In genomic region chr9:113590991-113591898, GRCh38 we compare ENCODE assay signal across 8 cellular contexts.
A peak's percentile ranks its signal among the peaks of the same experiment; 100 is the strongest.
DNase-seq lines count a peak whose midpoint lies in the region; ATAC-seq, FAIRE-seq and TF ChIP-seq lines count a peak whose summit lies in the region.

No MANE protein-coding gene starts in this region.

- peaks cover 21% of the 10 kb centered on the region for H3K4me1 ChIP-seq in A549
- H3K4me1 ChIP-seq in mucosa of stomach (ENCODE audit: control insufficient read depth, insufficient read depth, low read length): peaks cover 32% of the 10 kb centered on the region
- H3K4me1 ChIP-seq in stomach: peaks cover 45 to 93% (median 80%) of the 10 kb centered on the region in 4 donors

- DNase-seq in A549 (ENCODE audit: low read depth in 1 of 2, low spot score in 1 of 2) (peak; percentile 72 to 77), GM12891 (ENCODE audit: insufficient read length, low spot score) (peak; percentile 76), NCI-H82 treated with DMSO at 0.1 percent for 48 hours (lab: John Stamatoyannopoulos, UW; ENCODE audit: unreplicated experiment) (peak; percentile 52), epithelial cell of prostate (ENCODE audit: low read depth, low spot score) (no peak), stomach (peak; percentile 88)
- DNase-seq in activated CD8-positive, alpha-beta T cell treated with anti-CD3 and anti-CD28 coated beads for 36 hours: peak; percentile 86

- no peak for TF ChIP-seq EP300 in A549 (IDR thresholded peaks at IDR 0.05)
- TF ChIP-seq EP300 in stomach (IDR thresholded peaks at IDR 0.05): no peak

- peaks cover 28% of the 10 kb centered on the region for H3K36me3 Mint-ChIP-seq in activated CD8-positive, alpha-beta T cell treated with anti-CD3 and anti-CD28 coated beads for 36 hours (ENCODE audit: low read depth)

- ATAC-seq in A549 (peak; percentile 57 to 68), HG03135 (IDR thresholded peaks at IDR 0.05; ENCODE audit: unreplicated experiment) (peak; percentile 41)
- peak; percentile 77 for ATAC-seq in activated CD8-positive, alpha-beta T cell treated with anti-CD3 and anti-CD28 coated beads for 36 hours

- H3K4me3 Mint-ChIP-seq in activated CD8-positive, alpha-beta T cell treated with anti-CD3 and anti-CD28 coated beads for 36 hours: no peak overlapping the region

- H3K36me3 ChIP-seq in mucosa of stomach (ENCODE audit: control insufficient read depth, insufficient read depth, low read length): no peaks in the 10 kb centered on the region
- H3K36me3 ChIP-seq in stomach: peaks cover 6 to 21% (median 16%) of the 10 kb centered on the region in 4 donors

- H3K9me3 ChIP-seq in A549 (no peaks in the 10 kb centered on the region), mucosa of stomach (ENCODE audit: control insufficient read depth, low read length) (no peaks in the 10 kb centered on the region), stomach (no peaks in the 10 kb centered on the region)

- H3K27ac ChIP-seq in A549: peak overlapping the region; percentile 28 to 53; a peak in 4 of 6 replicates
- peak overlapping the region; percentile 58 for H3K27ac ChIP-seq in epithelial cell of prostate
- peak overlapping the region in 4 of 5 donors; percentile 24 to 57 (median 40) for H3K27ac ChIP-seq in stomach

- CTCF ChIA-PET in A549 (lab: Yijun Ruan, JAX): interaction anchor here (0.6 to 31.8 kb wide), 56 partner anchors 13 to 316 kb away, joined by 3 to 1349 read pairs (median 5); partner anchors contain the start of genes ALAD, C9orf43, CDC26 and HDHD3
- CTCF ChIA-PET in activated CD8-positive, alpha-beta T cell treated with anti-CD3 and anti-CD28 coated beads for 36 hours (lab: Charles Lee): interaction anchor here (0.6 to 27.7 kb wide), 33 partner anchors 9 to 199 kb away, joined by 3 to 621 read pairs (median 5); partner anchors contain the start of gene ALAD

- H3K27me3 ChIP-seq in mucosa of stomach (ENCODE audit: control insufficient read depth, insufficient read depth, low read length) (no peaks in the 10 kb centered on the region), stomach (no peaks in the 10 kb centered on the region)

- TF ChIP-seq POLR2A in A549 (IDR thresholded peaks at IDR 0.05; ENCODE audit: low read length) (no peak), GM12891 (IDR thresholded peaks at IDR 0.05; ENCODE audit: low read depth, low read length) (no peak; the same call in 1 of the 2 replicates), stomach (IDR thresholded peaks at IDR 0.05) (no peak)

- H3K27ac Mint-ChIP-seq in activated CD8-positive, alpha-beta T cell treated with anti-CD3 and anti-CD28 coated beads for 36 hours: peak overlapping the region; percentile 33

- H3K4me2 ChIP-seq in A549: no peak overlapping the region

- peaks cover 40% of the 10 kb centered on the region for H3K4me1 Mint-ChIP-seq in activated CD8-positive, alpha-beta T cell treated with anti-CD3 and anti-CD28 coated beads for 36 hours (ENCODE audit: low read depth)

- H3K9me3 Mint-ChIP-seq in activated CD8-positive, alpha-beta T cell treated with anti-CD3 and anti-CD28 coated beads for 36 hours: no peaks in the 10 kb centered on the region

- TF ChIP-seq CTCF in A549 (IDR thresholded peaks at IDR 0.05) (peak; percentile 96), stomach (IDR thresholded peaks at IDR 0.05) (peak in 6 of 7 experiments; percentile 6 to 92 (median 88))
- peak; percentile 88 for TF ChIP-seq CTCF in activated CD8-positive, alpha-beta T cell treated with anti-CD3 and anti-CD28 coated beads for 36 hours (IDR thresholded peaks at IDR 0.05)

- no peaks in the 10 kb centered on the region for H3K27me3 Mint-ChIP-seq in activated CD8-positive, alpha-beta T cell treated with anti-CD3 and anti-CD28 coated beads for 36 hours

- POLR2A ChIA-PET in A549 (lab: Yijun Ruan, JAX): interaction anchor here (0.6 to 1.1 kb wide), 3 partner anchors 64 to 356 kb away, joined by 3 to 5 read pairs (median 3); no protein-coding TSS in a partner anchor
- POLR2A ChIA-PET in activated CD8-positive, alpha-beta T cell treated with anti-CD3 and anti-CD28 coated beads for 36 hours (lab: Charles Lee): interaction anchor here (0.9 to 2.2 kb wide), 5 partner anchors 8 to 65 kb away, joined by 3 to 9 read pairs (median 4); no protein-coding TSS in a partner anchor

- H3K4me3 ChIP-seq in A549 (no peak overlapping the region), mucosa of stomach (ENCODE audit: low read length) (no peak overlapping the region), stomach (no peak overlapping the region)

- FAIRE-seq in A549 (lab: Jason Lieb, UNC) (no peak), GM12891 (lab: Jason Lieb, UNC) (peak; percentile 90)

- H3K9ac ChIP-seq in mucosa of stomach (ENCODE audit: low read length): peak overlapping the region; percentile 49

- WGBS in A549 (ENCODE audit: missing lambda C conversion rate): 46% methylated on average over 16 of the region's 20 CpGs
- 45 to 68% (median 56%) methylated on average over 17 to 20 of the region's 20 CpGs for WGBS in stomach, 5 donors

- TF ChIP-seq RAD21 in A549 (conservative IDR thresholded peaks at IDR 0.05 in 1 of 2, IDR thresholded peaks at IDR 0.05 in 1 of 2): peak; percentile 98

- intact Hi-C loops in activated CD8-positive, alpha-beta T cell treated with anti-CD3 and anti-CD28 coated beads for 36 hours (cut with micrococcal nuclease): no loop called here
- intact Hi-C loops in stomach (cut with DNase I; ENCODE audit: low total_unique reads): loop anchor here (5.0 kb wide), 1 partner anchor 66 kb away; no protein-coding TSS in a partner anchor

TF ChIP-seq in A549, 52 proteins besides CTCF, POLR2A, EP300 and RAD21:
- TF ChIP-seq, protein P1, sequence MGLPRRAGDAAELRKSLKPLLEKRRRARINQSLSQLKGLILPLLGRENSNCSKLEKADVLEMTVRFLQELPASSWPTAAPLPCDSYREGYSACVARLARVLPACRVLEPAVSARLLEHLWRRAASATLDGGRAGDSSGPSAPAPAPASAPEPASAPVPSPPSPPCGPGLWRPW (IDR thresholded peaks at IDR 0.05): no peak
- TF ChIP-seq SMC3 (IDR thresholded peaks at IDR 0.05) (peak; percentile 99), MAFK (IDR thresholded peaks at IDR 0.05; ENCODE audit: partially characterized antibody) (peak; percentile 65), FOXS1 (CRISPR knock-in tag; IDR thresholded peaks at IDR 0.05) (no peak)
TF ChIP-seq in A549: peak in this region for 2.

TF ChIP-seq in GM12891, 5 proteins besides CTCF, POLR2A, EP300 and RAD21:
- peak; percentile 26; the same call in 1 of the 2 replicates for TF ChIP-seq POU2F2 (IDR thresholded peaks at IDR 0.05; ENCODE audit: low read depth, low read length)
- no peak for TF ChIP-seq TAF1 (IDR thresholded peaks at IDR 0.05; ENCODE audit: low read depth, low read length)
- TF ChIP-seq SPI1 (IDR thresholded peaks at IDR 0.05; ENCODE audit: low read depth, low read length): no peak
- 0 out of 2 replicates have a peak, but pooled peaks have one; percentile 24 for TF ChIP-seq POLR2AphosphoS5 (IDR thresholded peaks at IDR 0.05; ENCODE audit: low read depth, low read length)
TF ChIP-seq in GM12891: peak in this region for 2.
